In genomic region chr11:33868646-33869461, GRCh38 we compare ENCODE assay signal across 8 cellular contexts. TPM values are rescaled to one million over a fixed set of nuclear protein-coding genes. Genes with fewer than 3 reads are reported as not detected.
DNase-seq lines count a peak whose midpoint lies in the region; ATAC-seq and TF ChIP-seq lines count a peak whose summit lies in the region.

No MANE protein-coding gene starts in this region.

- CTCF ChIA-PET in CD4-positive, alpha-beta memory T cell (lab: Charles Lee; ENCODE audit: partially characterized antibody) = interaction anchor here (0.6 to 3.0 kb wide), 3 partner anchors 11 to 62 kb away, joined by 3 to 10 read pairs (median 3); no protein-coding TSS in a partner anchor
- CTCF ChIA-PET in HEK293 (lab: Yijun Ruan, JAX) = interaction anchor here (0.7 to 2.9 kb wide), 8 partner anchors 11 to 1048 kb away, joined by 3 to 21 read pairs (median 4); no protein-coding TSS in a partner anchor

- DNase-seq in CD4-positive, alpha-beta memory T cell = no peak
- DNase-seq in lower lobe of right lung (no peak), upper lobe of left lung (peak in 1 of 2 donors; percentile 78), cerebellum (ENCODE audit: low spot score) (no peak)

- no peaks in the 10 kb centered on the region for H3K9me3 ChIP-seq in CD4-positive, alpha-beta memory T cell (ENCODE audit: control insufficient read depth in 1 of 2, low read length in 2 of 2)
- H3K9me3 ChIP-seq in HEK293 (ENCODE audit: control insufficient read depth, insufficient read depth, low read depth, low read length) (no peaks in the 10 kb centered on the region), lower lobe of right lung (no peaks in the 10 kb centered on the region), upper lobe of left lung (no peaks in the 10 kb centered on the region)

- H3K27ac ChIP-seq in CD4-positive, alpha-beta memory T cell (ENCODE audit: low read depth, low read length) = no peak overlapping the region
- H3K27ac ChIP-seq in HEK293 (ENCODE audit: extremely low read depth, low read depth, low read length) (no peak overlapping the region; the same call in 1 of the 2 replicates), lower lobe of right lung (peak overlapping the region; percentile 87), upper lobe of left lung (peak overlapping the region; percentile 85 to 96 (median 90))

- peaks cover 2 to 22% (median 13%) of the 10 kb centered on the region in 4 donors for H3K4me1 Mint-ChIP-seq in CD4-positive, alpha-beta memory T cell
- peaks cover 38% of the 10 kb centered on the region for H3K4me1 Mint-ChIP-seq in brain

- peak overlapping the region; percentile 30 to 90 (median 62) for H3K4me3 Mint-ChIP-seq in CD4-positive, alpha-beta memory T cell
- peak overlapping the region; percentile 80 to 92 (median 82) for H3K4me3 Mint-ChIP-seq in brain

- H3K36me3 Mint-ChIP-seq in CD4-positive, alpha-beta memory T cell = no peaks in the 10 kb centered on the region
- H3K36me3 Mint-ChIP-seq in brain = no peaks in the 10 kb centered on the region

- peaks cover 46 to 59% of the 10 kb centered on the region in 2 donors for H3K27me3 Mint-ChIP-seq in CD4-positive, alpha-beta memory T cell
- peaks cover 56% of the 10 kb centered on the region for H3K27me3 Mint-ChIP-seq in brain

- POLR2A ChIA-PET in CD4-positive, alpha-beta memory T cell (lab: Charles Lee; ENCODE audit: partially characterized antibody) = interaction anchor here (1.2 kb wide), 1 partner anchor 10 kb away, joined by 5 read pairs; no protein-coding TSS in a partner anchor
- POLR2A ChIA-PET in HEK293 (lab: Yijun Ruan, JAX) = no interaction called here

- no peak for TF ChIP-seq EP300 in upper lobe of left lung (IDR thresholded peaks at IDR 0.05)

- H3K9me3 Mint-ChIP-seq in CD4-positive, alpha-beta memory T cell = no peaks in the 10 kb centered on the region
- no peaks in the 10 kb centered on the region for H3K9me3 Mint-ChIP-seq in brain

- peaks cover 16% of the 10 kb centered on the region for H3K4me1 ChIP-seq in CD4-positive, alpha-beta memory T cell (ENCODE audit: insufficient read depth, low read length)
- no peaks in the 10 kb centered on the region for H3K4me1 ChIP-seq in HEK293 (ENCODE audit: control insufficient read depth, insufficient read depth, low read length)
- peaks cover 30% of the 10 kb centered on the region for H3K4me1 ChIP-seq in lower lobe of right lung
- H3K4me1 ChIP-seq in upper lobe of left lung = peaks cover 14 to 61% (median 27%) of the 10 kb centered on the region in 4 donors

- intact Hi-C loops in CD4-positive, alpha-beta memory T cell (cut with micrococcal nuclease) = no loop called here
- intact Hi-C loops in lower lobe of right lung (cut with DNase I) = no loop called here

- H3K27ac Mint-ChIP-seq in CD4-positive, alpha-beta memory T cell = no peak overlapping the region
- H3K27ac Mint-ChIP-seq in brain = peak overlapping the region in 3 of 5 experiments; percentile 80 to 98 (median 95)

- TF ChIP-seq CTCF in HEK293 (tag by site-specific recombination; IDR thresholded peaks at IDR 0.05) (no peak), brain (conservative IDR thresholded peaks at IDR 0.05) (no peak), lower lobe of right lung (IDR thresholded peaks at IDR 0.05) (no peak), upper lobe of left lung (IDR thresholded peaks at IDR 0.05) (no peak)

- no peak overlapping the region for H3K4me3 ChIP-seq in CD4-positive, alpha-beta memory T cell (ENCODE audit: low read length in 2 of 2)
- H3K4me3 ChIP-seq in HEK293 (ENCODE audit: low read depth, low read length) = peak overlapping the region; percentile 46
- H3K4me3 ChIP-seq in lower lobe of right lung = peak overlapping the region; percentile 62
- peak overlapping the region; percentile 29 to 87 (median 75) for H3K4me3 ChIP-seq in upper lobe of left lung

- H3K27me3 ChIP-seq in CD4-positive, alpha-beta memory T cell (ENCODE audit: insufficient read depth, low read length) = peaks cover 22% of the 10 kb centered on the region
- H3K27me3 ChIP-seq in lower lobe of right lung (ENCODE audit: low read depth) (peaks cover 10% of the 10 kb centered on the region), upper lobe of left lung (no peaks in the 10 kb centered on the region)

- WGBS in upper lobe of left lung, 2 donors = 0 to 6% methylated on average over 1 to 19 of the region's 68 CpGs

- TF ChIP-seq POLR2A in upper lobe of left lung (IDR thresholded peaks at IDR 0.05) = no peak

- H3K36me3 ChIP-seq in CD4-positive, alpha-beta memory T cell (ENCODE audit: insufficient read depth, low read length) = no peaks in the 10 kb centered on the region
- H3K36me3 ChIP-seq in HEK293 (ENCODE audit: control insufficient read depth in 2 of 2, insufficient read depth in 1 of 2, low read length in 2 of 2) = no peaks in the 10 kb centered on the region
- H3K36me3 ChIP-seq in lower lobe of right lung = no peaks in the 10 kb centered on the region
- no peaks in the 10 kb centered on the region for H3K36me3 ChIP-seq in upper lobe of left lung

- ATAC-seq in lower lobe of right lung (peak; percentile 15 to 34), upper lobe of left lung (ENCODE audit: low FRiP score in 2 of 2) (peak in 1 of 2 donors; percentile 16), HG03378 (IDR thresholded peaks at IDR 0.05; ENCODE audit: unreplicated experiment) (no peak), HG02588 (IDR thresholded peaks at IDR 0.05; ENCODE audit: unreplicated experiment) (no peak)

TF ChIP-seq in HEK293, 187 proteins besides CTCF, POLR2A, EP300 and RAD21:
- TF ChIP-seq GLIS2 (tag by site-specific recombination; IDR thresholded peaks at IDR 0.05) (0 out of 2 replicates have a peak, but pooled peaks have one; percentile 24), ZNF24 (tag by site-specific recombination; IDR thresholded peaks at IDR 0.05) (no peak), KLF10 (tag by site-specific recombination; IDR thresholded peaks at IDR 0.05) (no peak), ZNF121 (tag by site-specific recombination; IDR thresholded peaks at IDR 0.05) (no peak), ZBTB20 (tag by site-specific recombination; IDR thresholded peaks at IDR 0.05) (0 out of 2 replicates have a peak, but pooled peaks have one; percentile 46), ZBTB6 (tag by site-specific recombination; IDR thresholded peaks at IDR 0.05) (peak; percentile 49; the same call in 1 of the 2 replicates), ZXDB (tag by site-specific recombination; IDR thresholded peaks at IDR 0.05) (no peak)
- TF ChIP-seq, protein P1, sequence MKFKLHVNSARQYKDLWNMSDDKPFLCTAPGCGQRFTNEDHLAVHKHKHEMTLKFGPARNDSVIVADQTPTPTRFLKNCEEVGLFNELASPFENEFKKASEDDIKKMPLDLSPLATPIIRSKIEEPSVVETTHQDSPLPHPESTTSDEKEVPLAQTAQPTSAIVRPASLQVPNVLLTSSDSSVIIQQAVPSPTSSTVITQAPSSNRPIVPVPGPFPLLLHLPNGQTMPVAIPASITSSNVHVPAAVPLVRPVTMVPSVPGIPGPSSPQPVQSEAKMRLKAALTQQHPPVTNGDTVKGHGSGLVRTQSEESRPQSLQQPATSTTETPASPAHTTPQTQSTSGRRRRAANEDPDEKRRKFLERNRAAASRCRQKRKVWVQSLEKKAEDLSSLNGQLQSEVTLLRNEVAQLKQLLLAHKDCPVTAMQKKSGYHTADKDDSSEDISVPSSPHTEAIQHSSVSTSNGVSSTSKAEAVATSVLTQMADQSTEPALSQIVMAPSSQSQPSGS (tag by site-specific recombination; IDR thresholded peaks at IDR 0.05; ENCODE audit: low read depth) = no peak
- TF ChIP-seq, protein P2, sequence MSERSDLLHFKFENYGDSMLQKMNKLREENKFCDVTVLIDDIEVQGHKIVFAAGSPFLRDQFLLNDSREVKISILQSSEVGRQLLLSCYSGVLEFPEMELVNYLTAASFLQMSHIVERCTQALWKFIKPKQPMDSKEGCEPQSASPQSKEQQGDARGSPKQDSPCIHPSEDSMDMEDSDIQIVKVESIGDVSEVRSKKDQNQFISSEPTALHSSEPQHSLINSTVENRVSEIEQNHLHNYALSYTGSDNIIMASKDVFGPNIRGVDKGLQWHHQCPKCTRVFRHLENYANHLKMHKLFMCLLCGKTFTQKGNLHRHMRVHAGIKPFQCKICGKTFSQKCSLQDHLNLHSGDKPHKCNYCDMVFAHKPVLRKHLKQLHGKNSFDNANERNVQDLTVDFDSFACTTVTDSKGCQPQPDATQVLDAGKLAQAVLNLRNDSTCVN (tag by site-specific recombination; optimal IDR thresholded peaks at IDR 0.05) = peak; percentile 40

RNA-seq across cellular contexts. Expression of gene LMO2, which starts 23.0 kb away (rescaled TPM):
- total RNA-seq in CD4-positive, alpha-beta memory T cell = under 1 TPM; 0.47 to 0.58 TPM
- polyA plus RNA-seq in CD4-positive, alpha-beta memory T cell = under 1 TPM in 1 of 2 donors, not detected in 1; 0.16 TPM
- 33.3 TPM for polyA plus RNA-seq in brain (ENCODE audit: insufficient read depth, low read depth, low replicate concordance)
- 56.4 TPM for total RNA-seq in lower lobe of right lung
- 10 to 100 TPM in 5 of 6 donors, 1 to 10 TPM in 1; 7.3 to 58.5 (median 34.1) TPM for total RNA-seq in upper lobe of left lung
- 16.1 TPM for total RNA-seq in cerebellum

Comparison
In these comparisons a context has a peak if more than half of its experiments do, and no peak if none do; other contexts are left out.
1. H3K27ac ChIP-seq: peak in lower lobe of right lung (single experiment) and upper lobe of left lung (4 of 4); none in CD4-positive, alpha-beta memory T cell (single experiment) and HEK293 (single experiment).
2. H3K4me3 ChIP-seq: peak in HEK293 (single experiment), lower lobe of right lung (single experiment) and upper lobe of left lung (4 of 4); none in CD4-positive, alpha-beta memory T cell (0 of 2).
3. H3K27ac Mint-ChIP-seq: peak in brain (3 of 5); none in CD4-positive, alpha-beta memory T cell (0 of 7).
4. ATAC-seq: peak in lower lobe of right lung (2 of 2); none in HG03378 (single experiment) and HG02588 (single experiment).
5. RNA of gene LMO2, which starts 23.0 kb away (total RNA-seq): 56.4 TPM in lower lobe of right lung (single experiment), 7.3 to 58.5 TPM in upper lobe of left lung and 16.1 TPM in cerebellum (single experiment); 0.47 to 0.58 TPM in CD4-positive, alpha-beta memory T cell; every median in the first group is over 4 times any median in the second.